Comparison of ENCODE assay signal across 18 cellular contexts in the genomic region with DNA sequence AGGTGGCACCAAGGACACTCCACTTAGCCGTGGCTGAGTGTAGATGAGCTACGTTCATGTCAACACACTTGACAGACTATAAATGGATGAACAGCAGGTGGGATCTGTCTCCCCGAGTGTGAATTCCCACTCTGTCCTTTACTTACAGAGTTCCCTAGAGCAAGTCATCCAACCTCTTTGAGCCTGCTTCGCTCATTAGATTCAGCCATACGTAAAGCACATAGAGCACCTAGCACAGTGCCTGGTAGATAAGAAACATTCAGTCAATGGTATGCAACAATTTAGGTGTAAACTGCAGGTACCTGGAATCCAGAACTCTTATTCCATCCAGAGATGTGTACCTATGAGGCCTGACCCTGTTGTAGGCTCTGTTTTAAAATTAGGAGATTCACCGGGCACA.
A peak's percentile ranks its signal among the peaks of the same experiment; 100 is the strongest.
DNase-seq lines count a peak whose midpoint lies in the region; ATAC-seq and TF ChIP-seq lines count a peak whose summit lies in the region.
"Had no signal": no experiment of that assay in that cellular context is flagged by ENCODE, and none has a peak within 500 bp of the region (broad histone marks: within the 10 kb centered on the region; RNA-seq: fewer than 3 reads in every experiment).

No MANE protein-coding gene starts in this region.

- no peak overlapping the region for H3K4me2 ChIP-seq in H9 (ENCODE audit: insufficient read depth, insufficient read length, low read length)
- H3K4me2 ChIP-seq: A549; BLaER1 treated with 17β-estradiol and CSF1 and Interleukin-3, amounts not matched to agents 10 nM and 100 nM had no signal

- H2BK20ac ChIP-seq in H9 (ENCODE audit: low read depth, low read length, poor library complexity, severe bottlenecking): no peak overlapping the region

- H2AFZ ChIP-seq in H9 (ENCODE audit: low read length): no peak overlapping the region

- no peak overlapping the region for H3K27ac Mint-ChIP-seq in H9
- H3K27ac Mint-ChIP-seq: B cell; CD4-positive, alpha-beta T cell; CD8-positive, alpha-beta T cell had no signal

- H3K27me3 Mint-ChIP-seq in H9 (ENCODE audit: low read depth): no peaks in the 10 kb centered on the region; the same call in 1 of the 2 replicates

- H2BK12ac ChIP-seq in H9 (ENCODE audit: insufficient read length, low read depth, low read length): no peak overlapping the region

- H3K79me1 ChIP-seq in H9 (ENCODE audit: insufficient read depth, low read depth, low read length, poor library complexity, severe bottlenecking): no peaks in the 10 kb centered on the region

- no peaks in the 10 kb centered on the region for H3K9me3 ChIP-seq in H9 (ENCODE audit: control insufficient read depth, low read depth, low read length)
- H3K9me3 ChIP-seq: A549 had no signal

- H3K4me1 Mint-ChIP-seq in H9: no peaks in the 10 kb centered on the region
- H3K4me1 Mint-ChIP-seq: B cell had no signal

- DNase-seq in H9: no peak
- peak; percentile 15 for DNase-seq in ecto neural progenitor cell (ENCODE audit: low spot score)
- DNase-seq in left lobe of liver (ENCODE audit: low spot score): peak; percentile 5
- DNase-seq: AML-193; Caco-2; Calu3; CD4-positive, alpha-beta T cell; CD8-positive, alpha-beta T cell; DMS79 treated with DMSO at 0.1 percent for 48 hours; GF-D8 had no signal

- ATAC-seq in left lobe of liver (no peak), HG03469 (IDR thresholded peaks at IDR 0.05; ENCODE audit: unreplicated experiment) (no peak), GM21619 (IDR thresholded peaks at IDR 0.05; ENCODE audit: unreplicated experiment) (no peak), GM18907 (IDR thresholded peaks at IDR 0.05; ENCODE audit: unreplicated experiment) (no peak)
- ATAC-seq: A549; CD8-positive, alpha-beta T cell had no signal

- no peak overlapping the region for H2BK5ac ChIP-seq in H9 (ENCODE audit: insufficient read length, low read length)

- no peak for TF ChIP-seq CTCF in H9 (conservative IDR thresholded peaks at IDR 0.05)

- H3K4me3 Mint-ChIP-seq in H9: no peak overlapping the region
- H3K4me3 Mint-ChIP-seq: B cell; CD4-positive, alpha-beta T cell; CD8-positive, alpha-beta T cell had no signal

- no peak overlapping the region for H3K23ac ChIP-seq in H9 (ENCODE audit: insufficient read length, low read depth, low read length)

- no CpG with 5 or more reads among the region's 6 CpGs for WGBS in H9 (ENCODE audit: extremely low coverage, insufficient read length, low lambda C conversion rate)

- H3T11ph ChIP-seq in H9 (ENCODE audit: low read length): no peak overlapping the region

- H4K91ac ChIP-seq in H9 (ENCODE audit: insufficient read length, low read depth, low read length): no peak overlapping the region

- no peaks in the 10 kb centered on the region for H4K20me1 ChIP-seq in H9 (ENCODE audit: control insufficient read depth, insufficient read depth, insufficient read length)
- H4K20me1 ChIP-seq: BLaER1 treated with 17β-estradiol and CSF1 and Interleukin-3, amounts not matched to agents 10 nM and 100 nM had no signal

- H3K79me2 ChIP-seq in H9 (ENCODE audit: insufficient read depth, low read length): no peaks in the 10 kb centered on the region

- H3K4ac ChIP-seq in H9 (ENCODE audit: low read depth, low read length): no peak overlapping the region

- no peak overlapping the region for H3K56ac ChIP-seq in H9 (ENCODE audit: insufficient read length, low read depth, low read length)

- no peaks in the 10 kb centered on the region for H3K27me3 ChIP-seq in H9 (ENCODE audit: insufficient read depth, low read length)
- H3K27me3 ChIP-seq: BLaER1 treated with 17β-estradiol and CSF1 and Interleukin-3, amounts not matched to agents 10 nM and 100 nM had no signal

- H3K18ac ChIP-seq in H9 (ENCODE audit: insufficient read length, low read depth, low read length): no peak overlapping the region

- no peaks in the 10 kb centered on the region for H3K23me2 ChIP-seq in H9 (ENCODE audit: insufficient read length, low read depth, low read length, poor library complexity, severe bottlenecking)

- H2AK5ac ChIP-seq in H9 (ENCODE audit: insufficient read length, low read length): no peak overlapping the region

- H4K5ac ChIP-seq in H9 (ENCODE audit: insufficient read length, low read depth, low read length): peak overlapping the region; percentile 17

- peaks cover 0 to 7% (median 2%) of the 10 kb centered on the region in 3 experiments; a peak in 2 of 7 replicates for H3K36me3 Mint-ChIP-seq in H9 (ENCODE audit: insufficient read depth in 1 of 3, low read depth in 3 of 3)
- H3K36me3 Mint-ChIP-seq: CD8-positive, alpha-beta T cell had no signal

- no peak overlapping the region for H3K9ac ChIP-seq in H9 (ENCODE audit: extremely low read depth, insufficient read length, low read length)
- H3K9ac ChIP-seq: BLaER1 treated with 17β-estradiol and CSF1 and Interleukin-3, amounts not matched to agents 10 nM and 100 nM had no signal

- peaks cover 21 to 27% of the 10 kb centered on the region in 2 experiments; a peak in 4 of 5 replicates for H3K9me3 Mint-ChIP-seq in H9
- H3K9me3 Mint-ChIP-seq: CD4-positive, alpha-beta T cell; CD8-positive, alpha-beta T cell had no signal

- no peak overlapping the region for H4K8ac ChIP-seq in H9 (replicated peaks; ENCODE audit: insufficient read length, low read depth, low read length)

- H3K14ac ChIP-seq in H9 (ENCODE audit: insufficient read depth, low read length): no peak overlapping the region

- no peak overlapping the region for H3K27ac ChIP-seq in H9 (ENCODE audit: insufficient read length, low read depth, low read length)
- H3K27ac ChIP-seq: 22Rv1; A549; BLaER1 treated with 17β-estradiol and CSF1 and Interleukin-3, amounts not matched to agents 10 nM and 100 nM; C4-2B had no signal

- H2BK120ac ChIP-seq in H9 (ENCODE audit: low read depth, low read length, poor library complexity, severe bottlenecking): no peak overlapping the region

- H2BK15ac ChIP-seq in H9 (ENCODE audit: low read depth, low read length): no peak overlapping the region

- H3K4me1 ChIP-seq in H9 (ENCODE audit: insufficient read depth, low read length): no peaks in the 10 kb centered on the region
- H3K4me1 ChIP-seq: A549; BLaER1 treated with 17β-estradiol and CSF1 and Interleukin-3, amounts not matched to agents 10 nM and 100 nM; Caco-2 had no signal
